Comparison of ENCODE assay signal across 1 cellular context in the genomic region with DNA sequence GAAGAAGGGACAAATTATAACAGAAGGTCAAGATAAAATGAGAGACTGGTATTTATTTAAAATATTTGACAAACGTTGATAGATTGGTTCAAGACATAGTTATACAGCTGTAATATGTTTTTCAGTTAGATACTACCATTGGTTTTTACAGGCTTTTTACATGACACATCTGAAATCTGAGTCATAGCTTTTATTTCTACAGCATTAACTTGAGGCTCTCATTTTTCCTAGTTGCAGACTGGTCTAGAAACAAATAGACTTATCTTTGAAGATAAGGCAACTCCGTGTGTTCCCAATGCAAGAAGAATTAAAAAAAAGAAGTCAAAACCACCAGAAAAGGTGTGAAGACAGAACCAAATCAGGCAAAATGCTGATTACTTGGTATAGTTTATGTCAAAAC.
TF ChIP-seq lines count a peak whose summit lies in the region.

No MANE protein-coding gene starts in this region.

TF ChIP-seq in IMR-90, 13 proteins besides CTCF, POLR2A, EP300 and RAD21 (continued from another document):
- TF ChIP-seq MXI1 (IDR thresholded peaks at IDR 0.05; ENCODE audit: borderline replicate concordance, low read depth, low read length) (no peak), SMC3 (IDR thresholded peaks at IDR 0.05; ENCODE audit: low read depth, low read length) (no peak)
